ENCODE assay signal across 1 cellular context in genomic region chr18:65753520-65753919, GRCh38.
TF ChIP-seq lines count a peak whose summit lies in the region.

No MANE protein-coding gene starts in this region.

TF ChIP-seq in HEK293, 187 proteins besides CTCF, POLR2A, EP300 and RAD21 (continued from another document):
- TF ChIP-seq ZNF121 (tag by site-specific recombination; IDR thresholded peaks at IDR 0.05) (no peak), ZNF157 (tag by site-specific recombination; IDR thresholded peaks at IDR 0.05) (no peak), ZNF529 (tag by site-specific recombination; IDR thresholded peaks at IDR 0.05; ENCODE audit: insufficient replicate concordance) (no peak), PBX3 (CRISPR knock-in tag; IDR thresholded peaks at IDR 0.05) (no peak), ZNF184 (tag by site-specific recombination; IDR thresholded peaks at IDR 0.05) (no peak), ZNF530 (tag by site-specific recombination; IDR thresholded peaks at IDR 0.05; ENCODE audit: low read depth) (no peak), ZBTB7A (tag by site-specific recombination; IDR thresholded peaks at IDR 0.05; ENCODE audit: low read depth) (no peak), FEZF1 (tag by site-specific recombination; IDR thresholded peaks at IDR 0.05) (no peak), ZNF624 (tag by site-specific recombination; IDR thresholded peaks at IDR 0.05) (no peak), KLF7 (tag by site-specific recombination; IDR thresholded peaks at IDR 0.05; ENCODE audit: borderline replicate concordance) (no peak), ZNF350 (tag by site-specific recombination; IDR thresholded peaks at IDR 0.05) (no peak), GLIS1 (tag by site-specific recombination; IDR thresholded peaks at IDR 0.05) (peak; percentile 18; the same call in 1 of the 2 replicates), SCRT2 (tag by site-specific recombination; IDR thresholded peaks at IDR 0.05) (no peak), ZNF341 (tag by site-specific recombination; IDR thresholded peaks at IDR 0.05; ENCODE audit: low read depth) (no peak), ZNF660 (tag by site-specific recombination; IDR thresholded peaks at IDR 0.05) (peak; percentile 33; the same call in 1 of the 2 replicates), ZNF473 (tag by site-specific recombination; IDR thresholded peaks at IDR 0.05) (no peak), ZNF701 (tag by site-specific recombination; IDR thresholded peaks at IDR 0.05) (no peak), ZNF654 (tag by site-specific recombination; IDR thresholded peaks at IDR 0.05; ENCODE audit: low read depth) (peak; percentile 14; the same call in 1 of the 2 replicates), ZNF324 (tag by site-specific recombination; IDR thresholded peaks at IDR 0.05) (no peak)
- TF ChIP-seq, protein P1, sequence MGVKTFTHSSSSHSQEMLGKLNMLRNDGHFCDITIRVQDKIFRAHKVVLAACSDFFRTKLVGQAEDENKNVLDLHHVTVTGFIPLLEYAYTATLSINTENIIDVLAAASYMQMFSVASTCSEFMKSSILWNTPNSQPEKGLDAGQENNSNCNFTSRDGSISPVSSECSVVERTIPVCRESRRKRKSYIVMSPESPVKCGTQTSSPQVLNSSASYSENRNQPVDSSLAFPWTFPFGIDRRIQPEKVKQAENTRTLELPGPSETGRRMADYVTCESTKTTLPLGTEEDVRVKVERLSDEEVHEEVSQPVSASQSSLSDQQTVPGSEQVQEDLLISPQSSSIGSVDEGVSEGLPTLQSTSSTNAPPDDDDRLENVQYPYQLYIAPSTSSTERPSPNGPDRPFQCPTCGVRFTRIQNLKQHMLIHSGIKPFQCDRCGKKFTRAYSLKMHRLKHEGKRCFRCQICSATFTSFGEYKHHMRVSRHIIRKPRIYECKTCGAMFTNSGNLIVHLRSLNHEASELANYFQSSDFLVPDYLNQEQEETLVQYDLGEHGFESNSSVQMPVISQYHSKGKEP (tag by site-specific recombination; IDR thresholded peaks at IDR 0.05): peak; percentile 58; the same call in 1 of the 2 replicates
